33 cellular contexts compared by ENCODE assay signal in genomic region chr6:67224989-67225388, GRCh38.
"Had no signal": no experiment of that assay in that cellular context is flagged by ENCODE, and none has a peak within 500 bp of the region (broad histone marks: within the 10 kb centered on the region; RNA-seq: fewer than 3 reads in every experiment).

No MANE protein-coding gene starts in this region.

- H3K4me1 ChIP-seq: ascending aorta had no signal

- H3K36me3 ChIP-seq: ascending aorta, cardiac muscle cell, WERI-Rb-1 had no signal

- DNase-seq: activated CD4-positive, alpha-beta memory T cell treated with anti-CD3 and anti-CD28 coated beads, Interleukin-2, amount 10 ng/mL, durations not matched to agents 7 days and 5 days; activated CD4-positive, alpha-beta T cell treated with anti-CD3 and anti-CD28 coated beads for 1 hour; activated CD4-positive, alpha-beta T cell treated with anti-CD3 and anti-CD28 coated beads for 36 hours; activated CD4-positive, alpha-beta T cell treated with anti-CD3 and anti-CD28 coated beads for 48 hours; activated CD4-positive, alpha-beta T cell treated with anti-CD3 and anti-CD28 coated beads, Interleukin-2, amount 10 ng/mL, durations not matched to agents 7 days and 5 days; activated CD4-positive, alpha-beta T cell treated with anti-CD3 and anti-CD28 coated beads, Interleukin-2, amount 50 U/mL, for 48 hours; activated CD4-positive, CD25-positive, alpha-beta regulatory T cell; activated CD8-positive, alpha-beta memory T cell treated with anti-CD3 and anti-CD28 coated beads for 24 hours; activated CD8-positive, alpha-beta memory T cell treated with anti-CD3 and anti-CD28 coated beads, Interleukin-2, amount 10 ng/mL, durations not matched to agents 7 days and 5 days; activated CD8-positive, alpha-beta memory T cell treated with anti-CD3 and anti-CD28 coated beads, Interleukin-2, amount 50 U/mL, for 48 hours; activated CD8-positive, alpha-beta T cell treated with anti-CD3 and anti-CD28 coated beads, Interleukin-2, amount 10 ng/mL, durations not matched to agents 7 days and 5 days; activated effector memory CD4-positive, alpha-beta T cell treated with Interleukin-2 at 50 U/mL for 16 hours; activated gamma-delta T cell; activated naive CD4-positive, alpha-beta T cell treated with anti-CD3 and anti-CD28 coated beads, Interleukin-2, amount 10 ng/mL, durations not matched to agents 7 days and 5 days; activated naive CD4-positive, alpha-beta T cell treated with Interleukin-2 at 50 U/mL for 16 hours; activated naive CD8-positive, alpha-beta T cell treated with anti-CD3 and anti-CD28 coated beads, Interleukin-2, amount 10 ng/mL, durations not matched to agents 7 days and 5 days; activated naive CD8-positive, alpha-beta T cell treated with anti-CD3 and anti-CD28 coated beads, Interleukin-2, amount 50 U/mL, for 24 hours; activated T-cell treated with anti-CD3 and anti-CD28 coated beads, Interleukin-2, amount 50 U/mL, for 24 hours; activated T-cell treated with anti-CD3 and anti-CD28 coated beads, Interleukin-2, amount 50 U/mL, for 48 hours; amygdala; anterior cingulate cortex; caudate nucleus; cerebellar nuclear complex; T-helper 1 cell; T-helper 2 cell; T-helper 9 cell; WERI-Rb-1 had no signal

- H3K27me3 ChIP-seq: ascending aorta, cardiac muscle cell had no signal

- H3K27ac ChIP-seq: ascending aorta, cardiac muscle cell, WERI-Rb-1 had no signal

- ATAC-seq: activated CD4-positive, alpha-beta T cell treated with anti-CD3 and anti-CD28 coated beads for 36 hours; activated CD4-positive, CD25-positive, alpha-beta regulatory T cell treated with anti-CD3 and anti-CD28 coated beads, Interleukin-2, amount 50 U/mL, for 24 hours; activated CD8-positive, alpha-beta memory T cell treated with anti-CD3 and anti-CD28 coated beads, Interleukin-2, amount 10 ng/mL, durations not matched to agents 7 days and 5 days; activated CD8-positive, alpha-beta T cell treated with anti-CD3 and anti-CD28 coated beads, Interleukin-2, amount 10 ng/mL, durations not matched to agents 7 days and 5 days; activated naive CD8-positive, alpha-beta T cell treated with anti-CD3 and anti-CD28 coated beads, Interleukin-2, amount 50 U/mL, for 24 hours; WTC11 had no signal

- H3K9me3 ChIP-seq: ascending aorta had no signal

- H3K4me3 ChIP-seq: ascending aorta, cardiac muscle cell had no signal

- FAIRE-seq: bronchial epithelial cell, TTC549 had no signal
